In genomic region chr4:35534946-35535345, GRCh38 we compare ENCODE assay signal across 26 cellular contexts.
"Had no signal": no experiment of that assay in that cellular context is flagged by ENCODE, and none has a peak within 500 bp of the region (broad histone marks: within the 10 kb centered on the region; RNA-seq: fewer than 3 reads in every experiment).

No MANE protein-coding gene starts in this region.

- H3K27me3 ChIP-seq: neural progenitor cell, ovary, right lobe of liver, sigmoid colon, stomach, thyroid gland, tibial nerve, upper lobe of left lung, vagina had no signal

- FAIRE-seq: small intestine, urothelium cell line had no signal

- H3K4me1 ChIP-seq: neural progenitor cell, parathyroid adenoma, psoas muscle, right lobe of liver, sigmoid colon, stomach, thyroid gland, tibial nerve, upper lobe of left lung, vagina had no signal

- H3K9ac ChIP-seq: neural progenitor cell, parathyroid adenoma had no signal

- H3K27ac ChIP-seq: neural progenitor cell, ovary, parathyroid adenoma, psoas muscle, right lobe of liver, sigmoid colon, stomach, thoracic aorta, thyroid gland, tibial nerve, upper lobe of left lung, vagina had no signal

- H3K36me3 ChIP-seq: neural progenitor cell, ovary, right lobe of liver, sigmoid colon, stomach, thoracic aorta, thyroid gland, tibial nerve, upper lobe of left lung, vagina had no signal

- H3K4me3 ChIP-seq: neural progenitor cell, ovary, psoas muscle, right lobe of liver, sigmoid colon, stomach, thoracic aorta, thyroid gland, tibial nerve, upper lobe of left lung, vagina had no signal

- H3K9me3 ChIP-seq: ovary, psoas muscle, right lobe of liver, sigmoid colon, thoracic aorta, thyroid gland, tibial nerve, upper lobe of left lung, vagina had no signal

- H3K4me2 ChIP-seq: neural progenitor cell had no signal

- H2AFZ ChIP-seq: neural progenitor cell, parathyroid adenoma had no signal

- DNase-seq: natural killer cell; occipital lobe; ovary; posterior cingulate gyrus; psoas muscle; right cardiac atrium; right lobe of liver; sigmoid colon; small intestine; stimulated activated CD4-positive, alpha-beta T cell treated with anti-CD3 and anti-CD28 coated beads, Interleukin-15, amount 100 ng/mL, for 24 hours; stimulated activated CD4-positive, alpha-beta T cell treated with anti-CD3 and anti-CD28 coated beads, Interleukin-2, amount 100 ng/mL, for 24 hours; stimulated activated CD4-positive, alpha-beta T cell treated with anti-CD3 and anti-CD28 coated beads, Interleukin-2, amount 100 ng/mL, for 48 hours; stimulated activated CD4-positive, alpha-beta T cell treated with anti-CD3 and anti-CD28 coated beads, Interleukin-4, amount 100 ng/mL, for 24 hours; stimulated activated naive B cell treated with anti-CD40 and anti-IgM and Interleukin-4, amounts not matched to agents 10 μg/mL and 1 μg/mL and 100 μg/mL, for 72 hours; stimulated activated naive CD4-positive, alpha-beta T cell treated with Interleukin-2 at 50 U/mL for 16 hours; stomach; thyroid gland; trophoblast cell; upper lobe of left lung had no signal

- H3K79me2 ChIP-seq: parathyroid adenoma had no signal

- ATAC-seq: natural killer cell; psoas muscle; right cardiac atrium; right lobe of liver; stimulated activated effector memory CD8-positive, alpha-beta T cell treated with anti-CD3 and anti-CD28 coated beads, Interleukin-12 subunit alpha, Interleukin-12 subunit beta, amount 100 ng/mL, for 72 hours; stimulated activated naive B cell treated with anti-CD40 and anti-IgM and Interleukin-4, amounts not matched to agents 10 μg/mL and 1 μg/mL and 100 μg/mL, for 72 hours had no signal
